In genomic region chr19:3020321-3020960, GRCh38 we compare ENCODE assay signal across 1 cellular context.
TF ChIP-seq lines count a peak whose summit lies in the region.

No MANE protein-coding gene starts in this region.

TF ChIP-seq in WTC11, 78 proteins besides CTCF, POLR2A, EP300 and RAD21:
- TF ChIP-seq ZBTB43 (CRISPR knock-in tag; IDR thresholded peaks at IDR 0.05) (no peak), E2F4 (CRISPR knock-in tag; IDR thresholded peaks at IDR 0.05; ENCODE audit: borderline replicate concordance, low read depth) (no peak), IRF1 (CRISPR knock-in tag; IDR thresholded peaks at IDR 0.05) (no peak), AR (CRISPR knock-in tag; IDR thresholded peaks at IDR 0.05) (no peak), ZMAT4 (CRISPR knock-in tag; IDR thresholded peaks at IDR 0.05) (no peak), E2F1 (CRISPR knock-in tag; IDR thresholded peaks at IDR 0.05) (no peak), CREB1 (CRISPR knock-in tag; IDR thresholded peaks at IDR 0.05) (no peak), NFE2L1 (CRISPR knock-in tag; IDR thresholded peaks at IDR 0.05) (no peak), ZNF281 (CRISPR knock-in tag; IDR thresholded peaks at IDR 0.05) (no peak), TCF7 (CRISPR knock-in tag; IDR thresholded peaks at IDR 0.05; ENCODE audit: low read depth) (no peak), ZNF219 (CRISPR knock-in tag; IDR thresholded peaks at IDR 0.05; ENCODE audit: borderline replicate concordance) (no peak)
